Comparison of ENCODE assay signal across 9 cellular contexts in the genomic region with DNA sequence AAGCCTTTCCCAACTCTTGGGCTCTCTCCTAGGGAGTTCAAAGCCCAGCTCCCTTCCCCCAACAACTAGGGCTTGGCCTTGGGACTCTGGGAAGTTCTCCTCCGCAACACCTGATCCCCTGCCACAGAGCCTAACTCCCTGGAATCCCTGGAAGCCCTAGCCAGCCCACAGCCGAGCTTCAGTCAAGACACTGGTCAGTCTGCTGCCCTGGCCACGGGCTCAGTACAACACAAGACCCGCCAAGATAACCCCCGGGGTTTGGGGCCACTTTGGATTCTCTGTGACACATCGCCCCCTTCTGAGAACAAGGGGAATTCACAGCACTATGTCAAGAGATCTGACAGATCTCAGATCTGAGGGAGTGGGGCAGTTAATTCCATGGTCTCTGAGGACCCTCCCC. TPM values are rescaled to one million over a fixed set of nuclear protein-coding genes. Genes with fewer than 3 reads are reported as not detected.
A peak's percentile ranks its signal among the peaks of the same experiment; 100 is the strongest.
DNase-seq lines count a peak whose midpoint lies in the region; ATAC-seq and TF ChIP-seq lines count a peak whose summit lies in the region.
"Had no signal": no experiment of that assay in that cellular context is flagged by ENCODE, and none has a peak within 500 bp of the region (broad histone marks: within the 10 kb centered on the region; RNA-seq: fewer than 3 reads in every experiment).

No MANE protein-coding gene starts in this region.

- ATAC-seq in heart right ventricle, result peak in 1 of 8 donors; percentile 8
- no peak for ATAC-seq in Right ventricle myocardium inferior
- peak; percentile 9 for ATAC-seq in aorta (ENCODE audit: low FRiP score)
- ATAC-seq in HG02973 (IDR thresholded peaks at IDR 0.05; ENCODE audit: unreplicated experiment), result no peak
- no peak for ATAC-seq in HG02798 (IDR thresholded peaks at IDR 0.05; ENCODE audit: poor library complexity, unreplicated experiment)

- H3K9me3 ChIP-seq in heart right ventricle (no peaks in the 10 kb centered on the region), aorta (ENCODE audit: control insufficient read depth, low read length) (no peaks in the 10 kb centered on the region)

- H3K27me3 ChIP-seq in heart right ventricle, result peaks cover 0 to 31% (median 11%) of the 10 kb centered on the region in 7 donors
- H3K27me3 ChIP-seq in aorta (ENCODE audit: control insufficient read depth in 1 of 2, insufficient read depth in 2 of 2, low read length in 1 of 2), result no peaks in the 10 kb centered on the region

- H3K4me1 ChIP-seq in heart right ventricle (peaks cover 0 to 21% (median 5%) of the 10 kb centered on the region in 9 donors), aorta (ENCODE audit: control insufficient read depth in 1 of 2, insufficient read depth in 2 of 2, low read length in 2 of 2) (no peaks in the 10 kb centered on the region)

- H3K36me3 ChIP-seq in heart right ventricle (no peaks in the 10 kb centered on the region), aorta (ENCODE audit: control insufficient read depth in 1 of 2, insufficient read depth in 2 of 2, low read length in 1 of 2) (no peaks in the 10 kb centered on the region)

- DNase-seq in heart right ventricle (no peak), Right ventricle myocardium inferior (ENCODE audit: missing footprints) (no peak), OCI-M1 (lab: John Stamatoyannopoulos, UW) (peak; percentile 60), fibroblast of the aortic adventitia (ENCODE audit: low read depth) (peak; percentile 33), aorta (no peak), pons (ENCODE audit: low spot score) (no peak)

- H3K27ac ChIP-seq in heart right ventricle (no peak overlapping the region), aorta (ENCODE audit: low read depth in 1 of 2, low read length in 2 of 2) (no peak overlapping the region)
- H3K27ac ChIP-seq: SK-N-MC had no signal

- intact Hi-C loops in heart right ventricle (cut with DNase I) (no loop called here), Right ventricle myocardium inferior (cut with DNase I) (loop anchor here (1.0 kb wide), 1 partner anchor 200 kb away; no protein-coding TSS in a partner anchor), aorta (cut with DNase I) (no loop called here)

- 26 to 27% methylated on average over 6 of the region's 6 CpGs for WGBS in heart right ventricle, 2 donors
- 28% methylated on average over 6 of the region's 6 CpGs for WGBS in aorta, 2 donors

- TF ChIP-seq CTCF in heart right ventricle (IDR thresholded peaks at IDR 0.05), result peak in 6 of 9 donors; percentile 37 to 53 (median 44)
- TF ChIP-seq CTCF in fibroblast of the aortic adventitia (IDR thresholded peaks at IDR 0.05; ENCODE audit: insufficient read depth, low read length), result peak; percentile 52

- H3K4me3 ChIP-seq in heart right ventricle (no peak overlapping the region), fibroblast of the aortic adventitia (ENCODE audit: low read depth, low read length) (no peak overlapping the region), aorta (ENCODE audit: low read length in 2 of 2) (no peak overlapping the region)
- H3K4me3 ChIP-seq: SK-N-MC had no signal

RNA-seq across cellular contexts. Expression of gene SLC22A12, which starts 58.3 kb away (rescaled TPM):
- not detected for total RNA-seq in heart right ventricle
- not detected for polyA plus RNA-seq in heart right ventricle
- not detected for total RNA-seq in Right ventricle myocardium inferior
- total RNA-seq in fibroblast of the aortic adventitia (ENCODE audit: low replicate concordance), result not detected in 2 replicates
- not detected for total RNA-seq in aorta
- not detected for polyA plus RNA-seq in aorta

Comparison
In these comparisons a context has a peak if more than half of its experiments do, and no peak if none do; other contexts are left out.
1. DNase-seq: peak in OCI-M1 (single experiment) and fibroblast of the aortic adventitia (single experiment); none in heart right ventricle (0 of 2), Right ventricle myocardium inferior (single experiment), aorta (0 of 2) and pons (single experiment).